1 cellular context compared by ENCODE assay signal in genomic region chr19:35388277-35389054, GRCh38.
TF ChIP-seq lines count a peak whose summit lies in the region.

No MANE protein-coding gene starts in this region.

TF ChIP-seq in HepG2, 621 proteins besides CTCF, POLR2A, EP300 and RAD21 (continued from another document and continues in another):
- TF ChIP-seq GPBP1L1 (CRISPR knock-in tag; IDR thresholded peaks at IDR 0.05) (no peak), PTBP1 (IDR thresholded peaks at IDR 0.05; ENCODE audit: low read depth, low read length, poor library complexity, severe bottlenecking) (no peak), BCLAF1 (IDR thresholded peaks at IDR 0.05) (no peak), RBAK (CRISPR knock-in tag; IDR thresholded peaks at IDR 0.05) (no peak), CENPX (CRISPR knock-in tag; IDR thresholded peaks at IDR 0.05) (no peak), ZSCAN12 (CRISPR knock-in tag; IDR thresholded peaks at IDR 0.05) (no peak), CBX5 (CRISPR knock-in tag; IDR thresholded peaks at IDR 0.05; ENCODE audit: borderline replicate concordance) (no peak), FOXO1 (CRISPR knock-in tag; IDR thresholded peaks at IDR 0.05) (peak; percentile 64; the same call in 1 of the 2 replicates), HES4 (CRISPR knock-in tag; IDR thresholded peaks at IDR 0.05; ENCODE audit: borderline replicate concordance) (no peak), E2F5 (CRISPR knock-in tag; conservative IDR thresholded peaks at IDR 0.05) (no peak), IKZF1 (IDR thresholded peaks at IDR 0.05) (no peak), ARID4A (CRISPR knock-in tag; IDR thresholded peaks at IDR 0.05; ENCODE audit: borderline replicate concordance) (no peak), SOX6 (IDR thresholded peaks at IDR 0.05) (no peak), SOX6 (CRISPR knock-in tag; IDR thresholded peaks at IDR 0.05) (no peak; the same call in 1 of the 2 replicates), ZNF513 (CRISPR knock-in tag; conservative IDR thresholded peaks at IDR 0.05) (no peak), TCF12 (IDR thresholded peaks at IDR 0.05) (no peak), TCF12 (CRISPR knock-in tag; IDR thresholded peaks at IDR 0.05) (peak; percentile 50; the same call in 1 of the 2 replicates), KLF15 (CRISPR knock-in tag; IDR thresholded peaks at IDR 0.05; ENCODE audit: borderline replicate concordance) (no peak), ZBTB2 (CRISPR knock-in tag; IDR thresholded peaks at IDR 0.05; ENCODE audit: low read depth) (no peak), RARA (CRISPR knock-in tag; IDR thresholded peaks at IDR 0.05) (peak; percentile 92), ZNF709 (CRISPR knock-in tag; IDR thresholded peaks at IDR 0.05) (peak; percentile 40; the same call in 1 of the 2 replicates), DMTF1 (CRISPR knock-in tag; IDR thresholded peaks at IDR 0.05) (no peak), ZNF260 (CRISPR knock-in tag; IDR thresholded peaks at IDR 0.05; ENCODE audit: borderline replicate concordance, low read depth) (no peak), SIX4 (CRISPR knock-in tag; IDR thresholded peaks at IDR 0.05) (no peak), MZF1 (CRISPR knock-in tag; IDR thresholded peaks at IDR 0.05; ENCODE audit: borderline replicate concordance) (no peak), NCOA2 (CRISPR knock-in tag; IDR thresholded peaks at IDR 0.05) (peak; percentile 57; the same call in 1 of the 2 replicates), BATF2 (CRISPR knock-in tag; IDR thresholded peaks at IDR 0.05) (no peak), NR0B2 (CRISPR knock-in tag; IDR thresholded peaks at IDR 0.05) (no peak), ZNF382 (CRISPR knock-in tag; IDR thresholded peaks at IDR 0.05; ENCODE audit: borderline replicate concordance) (no peak), ZNF343 (CRISPR knock-in tag; IDR thresholded peaks at IDR 0.05) (no peak), ZNF703 (CRISPR knock-in tag; IDR thresholded peaks at IDR 0.05; ENCODE audit: borderline replicate concordance) (no peak), ZNF20 (CRISPR knock-in tag; IDR thresholded peaks at IDR 0.05) (no peak), ZNF264 (CRISPR knock-in tag; IDR thresholded peaks at IDR 0.05) (no peak), ZNF790 (CRISPR knock-in tag; IDR thresholded peaks at IDR 0.05; ENCODE audit: borderline replicate concordance) (no peak), RXRA (CRISPR knock-in tag; IDR thresholded peaks at IDR 0.05) (peak; percentile 79; the same call in 1 of the 2 replicates), ZGPAT (CRISPR knock-in tag; IDR thresholded peaks at IDR 0.05) (no peak), PCBP1 (IDR thresholded peaks at IDR 0.05; ENCODE audit: borderline replicate concordance, low read depth, low read length) (no peak), POLR2AphosphoS2 (IDR thresholded peaks at IDR 0.05; ENCODE audit: low read depth, low read length) (no peak), KAT2B (IDR thresholded peaks at IDR 0.05; ENCODE audit: borderline replicate concordance, low read depth, low read length) (no peak), PITX1 (CRISPR knock-in tag; IDR thresholded peaks at IDR 0.05) (no peak)
